8 cellular contexts compared by ENCODE assay signal in the genomic region with DNA sequence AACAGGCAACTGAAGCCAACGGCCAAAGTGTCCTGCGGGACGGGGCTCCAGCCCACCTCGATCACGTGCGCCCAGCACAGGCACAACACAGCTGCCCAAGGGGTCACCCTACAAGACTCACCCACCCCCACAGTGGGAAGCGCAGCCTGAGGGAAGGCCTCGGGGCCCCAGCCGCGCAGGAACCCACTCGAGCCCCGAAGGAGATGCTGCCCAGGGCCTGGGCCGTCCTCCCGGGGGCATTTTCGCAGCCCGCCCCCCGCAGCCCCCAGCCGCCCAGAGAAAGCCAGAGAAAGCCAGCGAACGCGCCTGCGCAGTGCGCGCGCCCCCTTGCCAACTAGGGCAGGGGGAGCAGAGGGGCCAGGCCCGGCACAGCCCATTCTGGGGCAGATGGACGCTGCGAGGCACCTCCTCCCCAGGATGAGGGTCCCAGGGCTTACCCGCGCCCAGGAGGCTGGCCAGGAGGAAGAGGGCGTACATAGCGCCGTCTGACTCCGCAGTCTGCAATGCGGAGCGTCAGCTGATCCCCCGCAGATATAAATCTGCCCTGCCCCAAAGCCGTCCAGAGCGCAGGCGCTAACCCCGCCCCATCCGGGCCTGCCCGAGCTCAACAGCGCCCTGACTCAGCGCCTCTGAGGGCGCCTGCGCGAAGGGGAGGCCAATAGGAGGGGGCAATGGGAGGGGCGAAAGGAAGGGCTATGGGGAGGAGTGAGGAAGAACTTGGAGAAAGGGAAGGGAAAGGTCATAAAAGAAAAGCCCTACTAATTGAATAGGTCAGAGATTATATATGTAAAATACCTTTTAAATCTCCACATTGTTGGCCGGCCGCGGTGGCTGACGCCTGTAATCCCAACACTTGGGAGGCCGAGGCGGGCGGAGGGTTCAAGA. TPM values are rescaled to one million over a fixed set of nuclear protein-coding genes. Genes with fewer than 3 reads are reported as not detected.
DNase-seq lines count a peak whose midpoint lies in the region; ATAC-seq, FAIRE-seq and TF ChIP-seq lines count a peak whose summit lies in the region.

Gene PSAP (minus strand): TSS at position 507 of the 885 bp plus-strand sequence. CDS start 30 bp downstream, at position 477.

- FAIRE-seq in endothelial cell of umbilical vein (lab: Jason Lieb, UNC): peak; percentile 94

- H3K9me3 ChIP-seq in IMR-90 (ENCODE audit: control insufficient read depth, insufficient read depth, low read length) (no peaks in the 10 kb centered on the region), endothelial cell of umbilical vein (replicated peaks; ENCODE audit: control insufficient read depth, insufficient read depth, low read length) (no peaks in the 10 kb centered on the region)

- no peak within 1 kb of the TSS; the same call in 1 of the 2 replicates for H2BK20ac ChIP-seq in IMR-90 (ENCODE audit: low read depth, low read length)

- H4K20me1 ChIP-seq in IMR-90 (ENCODE audit: insufficient read depth, low read length): peaks cover 43% of the 10 kb centered on the region
- no peaks in the 10 kb centered on the region for H4K20me1 ChIP-seq in endothelial cell of umbilical vein (replicated peaks; ENCODE audit: control insufficient read depth, extremely low read depth, insufficient read depth, low read length)

- H3K79me2 ChIP-seq in endothelial cell of umbilical vein (ENCODE audit: control insufficient read depth, insufficient read depth, low read length): peaks cover 49% of the 10 kb centered on the region

- WGBS in IMR-90 (ENCODE audit: extremely low coverage in 2 of 2, insufficient read length in 1 of 2), 2 experiments: 0% methylated on average over 18 of the region's 56 CpGs; no CpG with 5 or more reads in 1 of the 2 experiments

- in situ Hi-C loops in IMR-90 (cut with MboI; ENCODE audit: low sequenced_read_pairs): no loop called here

- H3K4me1 ChIP-seq in IMR-90 (ENCODE audit: control insufficient read depth, insufficient read depth, low read length) (peaks cover 9% of the 10 kb centered on the region), endothelial cell of umbilical vein (ENCODE audit: control insufficient read depth, extremely low read depth, insufficient read depth, low read length) (peaks cover 17% of the 10 kb centered on the region)

- H3K9ac ChIP-seq in IMR-90 (ENCODE audit: low read depth, low read length) (peak within 1 kb of the TSS; percentile 95), endothelial cell of umbilical vein (replicated peaks; ENCODE audit: extremely low read depth, insufficient read depth, low read length) (peak within 1 kb of the TSS; percentile 83)

- H2AK9ac ChIP-seq in IMR-90 (replicated peaks; ENCODE audit: low read depth, low read length, poor library complexity): peak within 1 kb of the TSS; percentile 98

- TF ChIP-seq CTCF in IMR-90 (conservative IDR thresholded peaks at IDR 0.05; ENCODE audit: low read depth, low read length) (no peak; the same call in 1 of the 2 replicates), endothelial cell of umbilical vein (IDR thresholded peaks at IDR 0.05; ENCODE audit: extremely low read depth in 1 of 2, insufficient read depth in 1 of 2, low read depth in 1 of 2, low read length in 2 of 2) (no peak)

- H3K4ac ChIP-seq in IMR-90 (ENCODE audit: low read depth, low read length): peak within 1 kb of the TSS; percentile 92

- peak within 1 kb of the TSS; percentile 71; the same call in 1 of the 2 replicates for H3K56ac ChIP-seq in IMR-90 (ENCODE audit: extremely low read depth, insufficient read depth, low read length)

- intact Hi-C loops in IMR-90 (cut with micrococcal nuclease) (loop anchor here (1.0 kb wide), 1 partner anchor 11 kb away; no protein-coding TSS in a partner anchor), endothelial cell of umbilical vein (cut with micrococcal nuclease) (loop anchor here (1.0 to 2.0 kb wide), 2 partner anchors 9 to 46 kb away; no protein-coding TSS in a partner anchor)

- POLR2A ChIA-PET in IMR-90 (lab: Charles Lee; ENCODE audit: unreplicated experiment): interaction anchor here (0.5 to 1.6 kb wide), 5 partner anchors 10 to 84 kb away, joined by 3 to 8 read pairs (median 5); no protein-coding TSS in a partner anchor
- POLR2A ChIA-PET in endothelial cell of umbilical vein (lab: Charles Lee): interaction anchor here (0.6 to 3.3 kb wide), 14 partner anchors 9 to 464 kb away, joined by 3 to 44 read pairs (median 4); no protein-coding TSS in a partner anchor

- H2AFZ ChIP-seq in IMR-90 (replicated peaks; ENCODE audit: low read length, poor library complexity) (peak within 1 kb of the TSS; percentile 94), endothelial cell of umbilical vein (ENCODE audit: low read depth, low read length) (peak within 1 kb of the TSS; percentile 51)

- peaks cover 6% of the 10 kb centered on the region for H3K9me1 ChIP-seq in IMR-90 (ENCODE audit: insufficient read depth, low read length)
- no peaks in the 10 kb centered on the region for H3K9me1 ChIP-seq in endothelial cell of umbilical vein (replicated peaks; ENCODE audit: control insufficient read depth, extremely low read depth, insufficient read depth, low read length)

- peak within 1 kb of the TSS; percentile 82 for H3K4me3 ChIP-seq in IMR-90 (ENCODE audit: insufficient read depth, low read depth, low read length)
- H3K4me3 ChIP-seq in endothelial cell of umbilical vein (replicated peaks in 1 of 3; ENCODE audit: insufficient read depth in 1 of 3, low read depth in 1 of 3, low read length in 3 of 3): peak within 1 kb of the TSS; percentile 76 to 92 (median 85)

- CTCF ChIA-PET in IMR-90 (lab: Yijun Ruan, JAX) (interaction anchor here (0.5 to 2.0 kb wide), 4 partner anchors 16 to 628 kb away, joined by 3 to 7 read pairs (median 4); no protein-coding TSS in a partner anchor), endothelial cell of umbilical vein (lab: Charles Lee) (interaction anchor here (0.6 to 3.6 kb wide), 8 partner anchors 9 to 105 kb away, joined by 3 to 35 read pairs (median 4); partner anchors contain the start of gene VSIR)

- no peak for TF ChIP-seq RAD21 in IMR-90 (IDR thresholded peaks at IDR 0.05; ENCODE audit: low read length)

- H3K4me2 ChIP-seq in IMR-90 (ENCODE audit: low read depth, low read length) (peak within 1 kb of the TSS; percentile 91), endothelial cell of umbilical vein (ENCODE audit: insufficient read depth, low read length) (peak within 1 kb of the TSS; percentile 79)

- DNase-seq in DMS 273 (lab: John Stamatoyannopoulos, UW; ENCODE audit: unreplicated experiment) (peak; percentile 98), IMR-90 (peak; percentile 97), OCI-M1 (lab: John Stamatoyannopoulos, UW) (peak; percentile 99), activated T-cell treated with anti-CD3 and anti-CD28 coated beads for 24 hours (ENCODE audit: low read depth) (peak; percentile 98), endothelial cell of umbilical vein (ENCODE audit: low read depth, low spot score) (peak; percentile 99), midbrain (lab: John Stamatoyannopoulos, UW) (peak; percentile 97)
- DNase-seq in stimulated activated CD8-positive, alpha-beta memory T cell treated with anti-CD3 and anti-CD28 coated beads, Interleukin-2, amount 100 ng/mL, for 1 hour (ENCODE audit: low read depth in 2 of 2): peak; percentile 94 to 99

- H3K27ac ChIP-seq in IMR-90 (ENCODE audit: insufficient read depth, low read length) (peak within 1 kb of the TSS; percentile 94), endothelial cell of umbilical vein (ENCODE audit: insufficient read depth, low read depth, low read length) (peak within 1 kb of the TSS; percentile 85)

- dilution Hi-C loops in IMR-90 (cut with HindIII; ENCODE audit: low sequenced_read_pairs, unreplicated experiment): no loop called here
- dilution Hi-C loops in endothelial cell of umbilical vein (cut with MboI; ENCODE audit: extremely low pct_ligation_motif_present, low sequenced_read_pairs): no loop called here

- peak within 1 kb of the TSS; percentile 91 for H4K91ac ChIP-seq in IMR-90 (ENCODE audit: insufficient read depth, low read depth, low read length)

- BruUV-seq in IMR-90 (replicated peaks; lab: Mats Ljungman, UMichigan): no TSS peak
- BruUV-seq in endothelial cell of umbilical vein (replicated peaks; lab: Mats Ljungman, UMichigan): no TSS peak

- peak within 1 kb of the TSS; percentile 94 for H3K23ac ChIP-seq in IMR-90 (ENCODE audit: low read depth, low read length)

- H3K79me1 ChIP-seq in IMR-90 (ENCODE audit: low read depth in 1 of 2, low read length in 2 of 2): peaks cover 11 to 45% of the 10 kb centered on the region in 2 experiments

- H3K14ac ChIP-seq in IMR-90 (replicated peaks; ENCODE audit: low read depth, low read length): peak within 1 kb of the TSS; percentile 96

- peak within 1 kb of the TSS; percentile 92 for H2AK5ac ChIP-seq in IMR-90 (ENCODE audit: low read depth, low read length)

- ATAC-seq in GM21528 (IDR thresholded peaks at IDR 0.05; ENCODE audit: low FRiP score, unreplicated experiment) (peak; percentile 74), IMR-90 (ENCODE audit: low read depth) (peak; percentile 99)

- peak within 1 kb of the TSS; percentile 56; the same call in 2 of the 3 replicates for H2BK15ac ChIP-seq in IMR-90 (ENCODE audit: low read depth, low read length)

- peak within 1 kb of the TSS; percentile 83 for H3K18ac ChIP-seq in IMR-90 (ENCODE audit: low read depth, low read length)

- TF ChIP-seq POLR2A in IMR-90 (IDR thresholded peaks at IDR 0.05; ENCODE audit: low read depth, low read length) (peak; percentile 97), endothelial cell of umbilical vein (IDR thresholded peaks at IDR 0.05; ENCODE audit: low read depth, low read length) (peak; percentile 98)

- peak within 1 kb of the TSS; percentile 96 for H2BK5ac ChIP-seq in IMR-90 (ENCODE audit: low read depth, low read length, poor library complexity, severe bottlenecking)

- peak within 1 kb of the TSS; percentile 85 for H4K5ac ChIP-seq in IMR-90 (ENCODE audit: low read depth, low read length)

- H2BK120ac ChIP-seq in IMR-90 (ENCODE audit: low read depth, low read length): peak within 1 kb of the TSS; percentile 75

- H4K8ac ChIP-seq in IMR-90 (ENCODE audit: low read depth in 2 of 2, low read length in 2 of 2): peak within 1 kb of the TSS; percentile 70 to 84

- H3K36me3 ChIP-seq in IMR-90 (ENCODE audit: control insufficient read depth, insufficient read depth, low read length) (no peaks in the 10 kb centered on the region), endothelial cell of umbilical vein (ENCODE audit: control insufficient read depth in 2 of 2, extremely low read depth in 1 of 2, insufficient read depth in 2 of 2, low read length in 2 of 2) (no peaks in the 10 kb centered on the region)

- H3K27me3 ChIP-seq in IMR-90 (ENCODE audit: control insufficient read depth, insufficient read depth, low read length) (no peaks in the 10 kb centered on the region), endothelial cell of umbilical vein (ENCODE audit: control insufficient read depth in 2 of 2, insufficient read depth in 2 of 2, low read length in 2 of 2) (no peaks in the 10 kb centered on the region)

RNA-seq across cellular contexts. Expression of gene PSAP, which starts in this region (rescaled TPM):
- 216 and 221 TPM in 2 replicates for total RNA-seq in IMR-90 (2012; rRNA removed)
- polyA plus RNA-seq in IMR-90 (2012; rRNA removed): 876 TPM in 2 replicates
- polyA plus RNA-seq in IMR-90 (2012; cell fraction: cytosol; rRNA removed): 905 and 937 TPM in 2 replicates
- 546 and 844 TPM in 2 replicates for polyA plus RNA-seq in IMR-90 (2012; cell fraction: nucleus; rRNA removed; ENCODE audit: low replicate concordance)
- total RNA-seq in endothelial cell of umbilical vein: 623 and 644 TPM in 2 replicates
- 1,415 and 1,476 TPM in 2 replicates for polyA plus RNA-seq in endothelial cell of umbilical vein
- polyA plus RNA-seq in endothelial cell of umbilical vein (2011; cell fraction: cytosol; rRNA removed): 1,082 and 1,116 TPM in 2 replicates
- polyA plus RNA-seq in endothelial cell of umbilical vein (2011; cell fraction: nucleus; rRNA removed): 878 and 886 TPM in 2 replicates
- polyA plus RNA-seq in endothelial cell of umbilical vein (2012): 996 and 1,574 TPM in 2 replicates
- 787 and 997 TPM in 2 replicates for polyA minus RNA-seq in endothelial cell of umbilical vein
- polyA minus RNA-seq in endothelial cell of umbilical vein (2011; cell fraction: cytosol; rRNA and poly(A)+ RNA removed): 191 TPM
- 216 and 227 TPM in 2 replicates for polyA minus RNA-seq in endothelial cell of umbilical vein (2011; cell fraction: nucleus; rRNA and poly(A)+ RNA removed)

Comparison
In these comparisons a context has a peak if more than half of its experiments do, and no peak if none do; other contexts are left out.
1. Peak in every context shown above with its lines: DNase-seq, ATAC-seq, H3K4me3 ChIP-seq and H3K27ac ChIP-seq.